ENCODE assay signal across 1 cellular context in the genomic region with DNA sequence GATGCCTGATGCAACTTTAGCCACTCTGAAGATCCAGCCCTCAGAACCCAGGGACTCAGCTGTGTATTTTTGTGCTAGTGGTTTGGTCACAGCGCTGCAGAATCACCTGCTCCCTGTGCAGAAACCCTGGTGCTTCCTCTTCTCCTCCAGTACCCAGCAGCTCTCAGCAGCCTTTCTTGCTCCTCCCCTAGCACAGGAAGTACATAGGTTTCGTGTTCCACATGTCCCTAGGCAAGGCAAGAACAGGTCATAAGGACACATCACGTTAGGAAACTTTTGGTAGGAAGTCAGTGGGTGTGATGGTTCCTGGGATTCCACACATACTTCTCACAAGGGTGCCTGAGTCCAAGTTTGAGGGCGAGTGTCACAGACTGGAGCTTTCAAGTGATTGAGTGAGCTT.
TF ChIP-seq lines count a peak whose summit lies in the region.

No MANE protein-coding gene starts in this region.

TF ChIP-seq in SK-N-SH treated with all-trans-retinoic acid at 6 μM for 48 hours, 23 proteins besides CTCF, POLR2A, EP300 and RAD21 (continued from another document):
- TF ChIP-seq, protein P1, sequence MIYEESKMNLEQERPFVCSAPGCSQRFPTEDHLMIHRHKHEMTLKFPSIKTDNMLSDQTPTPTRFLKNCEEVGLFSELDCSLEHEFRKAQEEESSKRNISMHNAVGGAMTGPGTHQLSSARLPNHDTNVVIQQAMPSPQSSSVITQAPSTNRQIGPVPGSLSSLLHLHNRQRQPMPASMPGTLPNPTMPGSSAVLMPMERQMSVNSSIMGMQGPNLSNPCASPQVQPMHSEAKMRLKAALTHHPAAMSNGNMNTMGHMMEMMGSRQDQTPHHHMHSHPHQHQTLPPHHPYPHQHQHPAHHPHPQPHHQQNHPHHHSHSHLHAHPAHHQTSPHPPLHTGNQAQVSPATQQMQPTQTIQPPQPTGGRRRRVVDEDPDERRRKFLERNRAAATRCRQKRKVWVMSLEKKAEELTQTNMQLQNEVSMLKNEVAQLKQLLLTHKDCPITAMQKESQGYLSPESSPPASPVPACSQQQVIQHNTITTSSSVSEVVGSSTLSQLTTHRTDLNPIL (CRISPR knock-in tag; IDR thresholded peaks at IDR 0.05; ENCODE audit: low read depth), result no peak
- no peak for TF ChIP-seq ZNF8 (CRISPR knock-in tag; IDR thresholded peaks at IDR 0.05)
- no peak for TF ChIP-seq ZNF565 (CRISPR knock-in tag; conservative IDR thresholded peaks at IDR 0.05; ENCODE audit: low read depth)
- no peak for TF ChIP-seq ESRRG (CRISPR knock-in tag; IDR thresholded peaks at IDR 0.05)
- no peak for TF ChIP-seq OSR1 (CRISPR knock-in tag; IDR thresholded peaks at IDR 0.05)
- TF ChIP-seq ISL1 (CRISPR knock-in tag; IDR thresholded peaks at IDR 0.05), result no peak
- TF ChIP-seq, protein P2, sequence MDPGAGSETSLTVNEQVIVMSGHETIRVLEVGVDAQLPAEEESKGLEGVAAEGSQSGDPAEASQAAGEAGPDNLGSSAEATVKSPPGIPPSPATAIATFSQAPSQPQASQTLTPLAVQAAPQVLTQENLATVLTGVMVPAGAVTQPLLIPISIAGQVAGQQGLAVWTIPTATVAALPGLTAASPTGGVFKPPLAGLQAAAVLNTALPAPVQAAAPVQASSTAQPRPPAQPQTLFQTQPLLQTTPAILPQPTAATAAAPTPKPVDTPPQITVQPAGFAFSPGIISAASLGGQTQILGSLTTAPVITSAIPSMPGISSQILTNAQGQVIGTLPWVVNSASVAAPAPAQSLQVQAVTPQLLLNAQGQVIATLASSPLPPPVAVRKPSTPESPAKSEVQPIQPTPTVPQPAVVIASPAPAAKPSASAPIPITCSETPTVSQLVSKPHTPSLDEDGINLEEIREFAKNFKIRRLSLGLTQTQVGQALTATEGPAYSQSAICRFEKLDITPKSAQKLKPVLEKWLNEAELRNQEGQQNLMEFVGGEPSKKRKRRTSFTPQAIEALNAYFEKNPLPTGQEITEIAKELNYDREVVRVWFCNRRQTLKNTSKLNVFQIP (CRISPR knock-in tag; IDR thresholded peaks at IDR 0.05; ENCODE audit: borderline replicate concordance, low read depth), result no peak
- TF ChIP-seq, protein P3, sequence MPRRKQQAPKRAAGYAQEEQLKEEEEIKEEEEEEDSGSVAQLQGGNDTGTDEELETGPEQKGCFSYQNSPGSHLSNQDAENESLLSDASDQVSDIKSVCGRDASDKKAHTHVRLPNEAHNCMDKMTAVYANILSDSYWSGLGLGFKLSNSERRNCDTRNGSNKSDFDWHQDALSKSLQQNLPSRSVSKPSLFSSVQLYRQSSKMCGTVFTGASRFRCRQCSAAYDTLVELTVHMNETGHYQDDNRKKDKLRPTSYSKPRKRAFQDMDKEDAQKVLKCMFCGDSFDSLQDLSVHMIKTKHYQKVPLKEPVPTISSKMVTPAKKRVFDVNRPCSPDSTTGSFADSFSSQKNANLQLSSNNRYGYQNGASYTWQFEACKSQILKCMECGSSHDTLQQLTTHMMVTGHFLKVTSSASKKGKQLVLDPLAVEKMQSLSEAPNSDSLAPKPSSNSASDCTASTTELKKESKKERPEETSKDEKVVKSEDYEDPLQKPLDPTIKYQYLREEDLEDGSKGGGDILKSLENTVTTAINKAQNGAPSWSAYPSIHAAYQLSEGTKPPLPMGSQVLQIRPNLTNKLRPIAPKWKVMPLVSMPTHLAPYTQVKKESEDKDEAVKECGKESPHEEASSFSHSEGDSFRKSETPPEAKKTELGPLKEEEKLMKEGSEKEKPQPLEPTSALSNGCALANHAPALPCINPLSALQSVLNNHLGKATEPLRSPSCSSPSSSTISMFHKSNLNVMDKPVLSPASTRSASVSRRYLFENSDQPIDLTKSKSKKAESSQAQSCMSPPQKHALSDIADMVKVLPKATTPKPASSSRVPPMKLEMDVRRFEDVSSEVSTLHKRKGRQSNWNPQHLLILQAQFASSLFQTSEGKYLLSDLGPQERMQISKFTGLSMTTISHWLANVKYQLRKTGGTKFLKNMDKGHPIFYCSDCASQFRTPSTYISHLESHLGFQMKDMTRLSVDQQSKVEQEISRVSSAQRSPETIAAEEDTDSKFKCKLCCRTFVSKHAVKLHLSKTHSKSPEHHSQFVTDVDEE (CRISPR knock-in tag; IDR thresholded peaks at IDR 0.05), result no peak
- TF ChIP-seq ARNTL (CRISPR knock-in tag; IDR thresholded peaks at IDR 0.05; ENCODE audit: borderline replicate concordance, low read depth), result no peak
TF ChIP-seq in SK-N-SH treated with all-trans-retinoic acid at 6 μM for 48 hours: peak in this region for 0.
